In the genomic region with DNA sequence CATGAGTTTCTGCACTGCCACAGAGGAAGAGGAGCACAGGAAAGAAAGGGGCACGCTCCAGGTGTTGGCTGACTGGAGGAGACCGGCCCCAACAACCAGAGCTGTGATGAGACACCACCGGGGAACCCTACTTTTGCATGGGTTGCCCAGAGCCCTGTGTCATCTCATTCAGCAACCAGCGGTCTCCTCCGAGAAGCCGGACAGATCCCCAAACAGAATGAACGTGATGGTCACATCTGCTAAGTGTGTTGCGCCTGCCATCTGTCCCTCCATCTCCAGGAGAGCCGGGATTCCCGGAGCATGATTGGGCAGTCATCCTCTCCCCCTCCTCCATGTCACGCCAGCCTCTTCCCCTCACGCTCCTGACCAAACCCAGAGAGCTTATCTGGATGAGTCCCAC, we compare ENCODE assay signal across 21 cellular contexts. TPM values are rescaled to one million over a fixed set of nuclear protein-coding genes. Genes with fewer than 3 reads are reported as not detected.
DNase-seq lines count a peak whose midpoint lies in the region; ATAC-seq and TF ChIP-seq lines count a peak whose summit lies in the region.
"Had no signal": no experiment of that assay in that cellular context is flagged by ENCODE, and none has a peak within 500 bp of the region (broad histone marks: within the 10 kb centered on the region; RNA-seq: fewer than 3 reads in every experiment).

No MANE protein-coding gene starts in this region.

- H3K4me3 Mint-ChIP-seq in activated naive CD8-positive, alpha-beta T cell treated with anti-CD3 and anti-CD28 coated beads, Interleukin-2, amount 10 ng/mL, durations not matched to agents 7 days and 5 days = no peak overlapping the region
- H3K4me3 Mint-ChIP-seq in activated naive CD8-positive, alpha-beta T cell treated with anti-CD3 and anti-CD28 coated beads for 36 hours = no peak overlapping the region
- H3K4me3 Mint-ChIP-seq in activated T-helper 17 cell treated with anti-CD3 and anti-CD28 coated beads, Interleukin-2, amount 50 U/mL, for 72 hours = no peak overlapping the region
- H3K4me3 Mint-ChIP-seq in glutamatergic neuron (ENCODE audit: unreplicated experiment) = no peak overlapping the region
- no peak overlapping the region for H3K4me3 Mint-ChIP-seq in stimulated activated effector memory CD8-positive, alpha-beta T cell treated with anti-CD3 and anti-CD28 coated beads, Interleukin-12 subunit alpha, Interleukin-12 subunit beta, amount 100 ng/mL, for 72 hours
- H3K4me3 Mint-ChIP-seq: B cell; CD8-positive, alpha-beta T cell had no signal

- no peak for TF ChIP-seq CTCF in glutamatergic neuron (IDR thresholded peaks at IDR 0.05; ENCODE audit: partially characterized antibody, unreplicated experiment)

- peaks cover 37% of the 10 kb centered on the region for H3K4me1 Mint-ChIP-seq in activated naive CD8-positive, alpha-beta T cell treated with anti-CD3 and anti-CD28 coated beads, Interleukin-2, amount 10 ng/mL, durations not matched to agents 7 days and 5 days
- H3K4me1 Mint-ChIP-seq in activated naive CD8-positive, alpha-beta T cell treated with anti-CD3 and anti-CD28 coated beads for 36 hours = peaks cover 22% of the 10 kb centered on the region
- peaks cover 12% of the 10 kb centered on the region for H3K4me1 Mint-ChIP-seq in activated T-helper 17 cell treated with anti-CD3 and anti-CD28 coated beads, Interleukin-2, amount 50 U/mL, for 72 hours
- H3K4me1 Mint-ChIP-seq in glutamatergic neuron (ENCODE audit: low read depth, unreplicated experiment) = peaks cover 8% of the 10 kb centered on the region
- peaks cover 35% of the 10 kb centered on the region for H3K4me1 Mint-ChIP-seq in stimulated activated effector memory CD8-positive, alpha-beta T cell treated with anti-CD3 and anti-CD28 coated beads, Interleukin-12 subunit alpha, Interleukin-12 subunit beta, amount 100 ng/mL, for 72 hours

- no peaks in the 10 kb centered on the region for H3K9me3 Mint-ChIP-seq in activated naive CD8-positive, alpha-beta T cell treated with anti-CD3 and anti-CD28 coated beads, Interleukin-2, amount 10 ng/mL, durations not matched to agents 7 days and 5 days
- no peaks in the 10 kb centered on the region for H3K9me3 Mint-ChIP-seq in activated naive CD8-positive, alpha-beta T cell treated with anti-CD3 and anti-CD28 coated beads for 36 hours
- H3K9me3 Mint-ChIP-seq in activated T-helper 17 cell treated with anti-CD3 and anti-CD28 coated beads, Interleukin-2, amount 50 U/mL, for 72 hours = no peaks in the 10 kb centered on the region
- H3K9me3 Mint-ChIP-seq in glutamatergic neuron (ENCODE audit: unreplicated experiment) = peaks cover 5% of the 10 kb centered on the region
- H3K9me3 Mint-ChIP-seq in stimulated activated effector memory CD8-positive, alpha-beta T cell treated with anti-CD3 and anti-CD28 coated beads, Interleukin-12 subunit alpha, Interleukin-12 subunit beta, amount 100 ng/mL, for 72 hours = no peaks in the 10 kb centered on the region
- H3K9me3 Mint-ChIP-seq: CD8-positive, alpha-beta T cell had no signal

- H3K27me3 Mint-ChIP-seq in activated naive CD8-positive, alpha-beta T cell treated with anti-CD3 and anti-CD28 coated beads, Interleukin-2, amount 10 ng/mL, durations not matched to agents 7 days and 5 days = no peaks in the 10 kb centered on the region
- H3K27me3 Mint-ChIP-seq in activated naive CD8-positive, alpha-beta T cell treated with anti-CD3 and anti-CD28 coated beads for 36 hours = no peaks in the 10 kb centered on the region
- H3K27me3 Mint-ChIP-seq in activated T-helper 17 cell treated with anti-CD3 and anti-CD28 coated beads, Interleukin-2, amount 50 U/mL, for 72 hours = no peaks in the 10 kb centered on the region
- H3K27me3 Mint-ChIP-seq in glutamatergic neuron (ENCODE audit: unreplicated experiment) = peaks cover 6% of the 10 kb centered on the region
- H3K27me3 Mint-ChIP-seq: B cell had no signal

- POLR2A ChIA-PET in activated naive CD8-positive, alpha-beta T cell treated with anti-CD3 and anti-CD28 coated beads, Interleukin-2, amount 10 ng/mL, durations not matched to agents 7 days and 5 days (lab: Charles Lee) = interaction anchor here (1.3 kb wide), 1 partner anchor 23 kb away, joined by 3 read pairs; a partner anchor contains a TSS

- ATAC-seq in activated naive CD8-positive, alpha-beta T cell treated with anti-CD3 and anti-CD28 coated beads, Interleukin-2, amount 10 ng/mL, durations not matched to agents 7 days and 5 days (ENCODE audit: low read depth) = no peak
- no peak for ATAC-seq in activated T-helper 17 cell treated with anti-CD3 and anti-CD28 coated beads, Interleukin-2, amount 50 U/mL, for 72 hours (replicated peaks)
- no peak for ATAC-seq in stimulated activated effector memory CD8-positive, alpha-beta T cell treated with anti-CD3 and anti-CD28 coated beads, Interleukin-12 subunit alpha, Interleukin-12 subunit beta, amount 100 ng/mL, for 72 hours
- ATAC-seq: CD8-positive, alpha-beta T cell; GM12878; SK-N-SH treated with all-trans-retinoic acid at 6 μM for 48 hours had no signal

- peaks cover 42% of the 10 kb centered on the region for H3K36me3 Mint-ChIP-seq in activated naive CD8-positive, alpha-beta T cell treated with anti-CD3 and anti-CD28 coated beads, Interleukin-2, amount 10 ng/mL, durations not matched to agents 7 days and 5 days
- peaks cover 29% of the 10 kb centered on the region for H3K36me3 Mint-ChIP-seq in activated naive CD8-positive, alpha-beta T cell treated with anti-CD3 and anti-CD28 coated beads for 36 hours
- H3K36me3 Mint-ChIP-seq in activated T-helper 17 cell treated with anti-CD3 and anti-CD28 coated beads, Interleukin-2, amount 50 U/mL, for 72 hours (ENCODE audit: low read depth) = peaks cover 93% of the 10 kb centered on the region
- H3K36me3 Mint-ChIP-seq in glutamatergic neuron (ENCODE audit: unreplicated experiment) = no peaks in the 10 kb centered on the region
- H3K36me3 Mint-ChIP-seq in stimulated activated effector memory CD8-positive, alpha-beta T cell treated with anti-CD3 and anti-CD28 coated beads, Interleukin-12 subunit alpha, Interleukin-12 subunit beta, amount 100 ng/mL, for 72 hours = peaks cover 47% of the 10 kb centered on the region

- no peak for DNase-seq in activated naive CD8-positive, alpha-beta T cell treated with anti-CD3 and anti-CD28 coated beads, Interleukin-2, amount 10 ng/mL, durations not matched to agents 7 days and 5 days
- no peak for DNase-seq in activated naive CD8-positive, alpha-beta T cell treated with anti-CD3 and anti-CD28 coated beads for 36 hours
- DNase-seq in glutamatergic neuron (peak; percentile 30), GM19240 (ENCODE audit: insufficient read length, low spot score) (no peak), NCI-H1417 (lab: John Stamatoyannopoulos, UW) (no peak)
- no peak for DNase-seq in stimulated activated effector memory CD8-positive, alpha-beta T cell treated with anti-CD3 and anti-CD28 coated beads, Interleukin-12 subunit alpha, Interleukin-12 subunit beta, amount 100 ng/mL, for 72 hours (ENCODE audit: low spot score in 2 of 2)
- DNase-seq: Caco-2; CD8-positive, alpha-beta T cell; GDM1; HCEC 1CT; KG1; MG63; NCI-H1105 treated with DMSO at 0.1 percent for 48 hours; NCI-H2029; NCI-H446; NCI-H69; SJCRH30 had no signal

- peak overlapping the region; percentile 11 for H3K27ac Mint-ChIP-seq in activated naive CD8-positive, alpha-beta T cell treated with anti-CD3 and anti-CD28 coated beads, Interleukin-2, amount 10 ng/mL, durations not matched to agents 7 days and 5 days
- H3K27ac Mint-ChIP-seq in activated naive CD8-positive, alpha-beta T cell treated with anti-CD3 and anti-CD28 coated beads for 36 hours = no peak overlapping the region
- peak overlapping the region; percentile 13 for H3K27ac Mint-ChIP-seq in activated T-helper 17 cell treated with anti-CD3 and anti-CD28 coated beads, Interleukin-2, amount 50 U/mL, for 72 hours
- peak overlapping the region; percentile 75 for H3K27ac Mint-ChIP-seq in glutamatergic neuron (ENCODE audit: unreplicated experiment)
- H3K27ac Mint-ChIP-seq in stimulated activated effector memory CD8-positive, alpha-beta T cell treated with anti-CD3 and anti-CD28 coated beads, Interleukin-12 subunit alpha, Interleukin-12 subunit beta, amount 100 ng/mL, for 72 hours = peak overlapping the region; percentile 54
- H3K27ac Mint-ChIP-seq: B cell; CD8-positive, alpha-beta T cell had no signal

RNA-seq across cellular contexts. Expression of a gene that starts 22.9 kb away (rescaled TPM):
- 100 to 1,000 TPM; 125 to 126 TPM for total RNA-seq in activated naive CD8-positive, alpha-beta T cell treated with anti-CD3 and anti-CD28 coated beads, Interleukin-2, amount 10 ng/mL, durations not matched to agents 7 days and 5 days
- total RNA-seq in activated naive CD8-positive, alpha-beta T cell treated with anti-CD3 and anti-CD28 coated beads for 36 hours = 10 to 100 TPM; 32.4 to 33.6 TPM
- 10 to 100 TPM; 17.4 to 43.6 TPM for total RNA-seq in activated T-helper 17 cell treated with anti-CD3 and anti-CD28 coated beads, Interleukin-2, amount 50 U/mL, for 72 hours
- total RNA-seq in glutamatergic neuron (ENCODE audit: unreplicated experiment) = 0.15 TPM
- total RNA-seq: SJCRH30 had no signal

Comparison
In these comparisons a context has a peak if more than half of its experiments do, and no peak if none do; other contexts are left out.
1. RNA of a gene that starts 22.9 kb away (total RNA-seq): 125 to 126 TPM in activated naive CD8-positive, alpha-beta T cell treated with anti-CD3 and anti-CD28 coated beads, Interleukin-2, amount 10 ng/mL, durations not matched to agents 7 days and 5 days, 17.4 to 43.6 TPM in activated T-helper 17 cell treated with anti-CD3 and anti-CD28 coated beads, Interleukin-2, amount 50 U/mL, for 72 hours and 32.4 to 33.6 TPM in activated naive CD8-positive, alpha-beta T cell treated with anti-CD3 and anti-CD28 coated beads for 36 hours; 0.15 TPM in glutamatergic neuron (single experiment); every median in the first group is over 10 times any median in the second.